Comparison of ENCODE assay signal across 18 cellular contexts in the genomic region with DNA sequence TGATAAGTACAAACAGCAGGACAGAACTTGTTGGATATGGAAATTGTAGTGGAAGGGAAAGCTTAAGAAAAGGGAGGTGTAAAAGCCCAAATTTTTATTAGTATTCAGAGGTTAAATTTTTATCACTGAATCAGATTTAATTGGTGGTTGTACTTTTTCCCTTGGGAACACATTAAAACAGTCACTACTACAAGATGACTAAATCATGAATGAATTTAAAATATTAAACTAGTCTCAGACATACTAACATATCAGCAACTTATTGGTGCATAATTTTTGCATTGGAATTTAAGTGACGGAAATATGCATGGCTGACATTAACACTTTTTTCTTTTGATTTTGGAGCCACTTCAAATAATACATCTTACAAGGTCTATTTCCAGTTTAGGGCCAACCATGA. TPM values are rescaled to one million over a fixed set of nuclear protein-coding genes. Genes with fewer than 3 reads are reported as not detected.
DNase-seq lines count a peak whose midpoint lies in the region; ATAC-seq, FAIRE-seq and TF ChIP-seq lines count a peak whose summit lies in the region.
"Had no signal": no experiment of that assay in that cellular context is flagged by ENCODE, and none has a peak within 500 bp of the region (broad histone marks: within the 10 kb centered on the region; RNA-seq: fewer than 3 reads in every experiment).

No MANE protein-coding gene starts in this region.

- H3K4me1 ChIP-seq in astrocyte (ENCODE audit: insufficient read depth, low read length) (peaks cover 35% of the 10 kb centered on the region), mesenchymal stem cell (ENCODE audit: control insufficient read depth, insufficient read depth, low read depth, low read length) (peaks cover 13% of the 10 kb centered on the region), stomach (peaks cover 0 to 4% (median under 1%) of the 10 kb centered on the region in 4 donors)

- ATAC-seq in GM19023 (IDR thresholded peaks at IDR 0.05; ENCODE audit: unreplicated experiment), result no peak
- ATAC-seq: CD8-positive, alpha-beta T cell; Panc1 had no signal

- H3K4me2 ChIP-seq in astrocyte (ENCODE audit: low read length) (peak overlapping the region; percentile 59), mesenchymal stem cell (ENCODE audit: low read length, poor library complexity, severe bottlenecking) (no peak overlapping the region)

- intact Hi-C loops in stomach (cut with DNase I; ENCODE audit: low total_unique reads), result no loop called here

- no peaks in the 10 kb centered on the region for H3K27me3 Mint-ChIP-seq in HFFc6 (ENCODE audit: insufficient read depth)
- no peaks in the 10 kb centered on the region for H3K27me3 Mint-ChIP-seq in astrocyte (ENCODE audit: low read depth, unreplicated experiment)

- no peak for TF ChIP-seq CTCF in HFFc6 (IDR thresholded peaks at IDR 0.05)
- TF ChIP-seq CTCF in astrocyte (IDR thresholded peaks at IDR 0.05; ENCODE audit: insufficient read depth, low read depth, low read length), result no peak
- TF ChIP-seq CTCF in stomach (IDR thresholded peaks at IDR 0.05), result no peak

- no peak overlapping the region for H3K14ac ChIP-seq in mesenchymal stem cell (ENCODE audit: low read length in 2 of 2)

- H2BK12ac ChIP-seq in mesenchymal stem cell (ENCODE audit: low read length in 2 of 2), result no peak overlapping the region

- H2AFZ ChIP-seq in astrocyte (ENCODE audit: low read depth, low read length) (no peak overlapping the region), mesenchymal stem cell (ENCODE audit: low read depth, low read length) (no peak overlapping the region)

- H4K20me1 ChIP-seq in astrocyte (ENCODE audit: insufficient read depth, low read length), result peaks cover 38% of the 10 kb centered on the region

- no peak overlapping the region for H2AK5ac ChIP-seq in mesenchymal stem cell (ENCODE audit: low read length, severe bottlenecking)

- H3K18ac ChIP-seq in mesenchymal stem cell (ENCODE audit: low read depth in 1 of 2, low read length in 2 of 2), result no peak overlapping the region

- H3K4me3 Mint-ChIP-seq in HFFc6 (peak overlapping the region; percentile 44), astrocyte (ENCODE audit: unreplicated experiment) (no peak overlapping the region)
- H3K4me3 Mint-ChIP-seq: CD8-positive, alpha-beta T cell; T-helper 1 cell treated with Interleukin-12 subunit alpha and Interleukin-12 subunit beta and Interleukin-4 antibody, amounts not matched to agents 30 μg/mL and 1 μg/mL, for 36 hours had no signal

- no peak overlapping the region for H3K4me3 ChIP-seq in astrocyte (ENCODE audit: insufficient read depth, low read depth, low read length)
- H3K4me3 ChIP-seq in mesenchymal stem cell (ENCODE audit: insufficient read depth in 1 of 2, low read depth in 1 of 2, low read length in 2 of 2), result no peak overlapping the region
- no peak overlapping the region for H3K4me3 ChIP-seq in stomach
- H3K4me3 ChIP-seq: HAP-1 had no signal

- TF ChIP-seq POLR2A in stomach (IDR thresholded peaks at IDR 0.05), result no peak

- DNase-seq in EH (ENCODE audit: low read depth) (peak; percentile 75), HFFc6 (no peak), astrocyte (ENCODE audit: low read depth) (peak; percentile 55), mesenchymal stem cell (no peak), stomach (no peak), HuH-7.5 (ENCODE audit: low spot score) (no peak), NCI-H510A (lab: John Stamatoyannopoulos, UW) (no peak)
- DNase-seq: CD8-positive, alpha-beta T cell; DND-41; NCI-H1048; NCI-H2227 treated with DMSO at 0.1 percent for 48 hours; NCI-H524 treated with DMSO at 0.1 percent for 48 hours; SHP77 had no signal

- H3K4ac ChIP-seq in mesenchymal stem cell (ENCODE audit: low read depth in 1 of 2, low read length in 2 of 2), result no peak overlapping the region

- no peak for TF ChIP-seq EP300 in stomach (IDR thresholded peaks at IDR 0.05)

- H3K27me3 ChIP-seq in astrocyte (ENCODE audit: insufficient read depth, low read length) (no peaks in the 10 kb centered on the region), mesenchymal stem cell (ENCODE audit: control insufficient read depth in 1 of 2, insufficient read depth in 1 of 2, low read length in 2 of 2) (no peaks in the 10 kb centered on the region), stomach (no peaks in the 10 kb centered on the region)

- H2BK5ac ChIP-seq in mesenchymal stem cell (ENCODE audit: low read depth, low read length, poor library complexity, severe bottlenecking), result no peak overlapping the region

- no peak overlapping the region for H2BK15ac ChIP-seq in mesenchymal stem cell (ENCODE audit: low read depth, poor library complexity, severe bottlenecking)

- H3K36me3 ChIP-seq in astrocyte (ENCODE audit: insufficient read depth, low read length), result no peaks in the 10 kb centered on the region
- H3K36me3 ChIP-seq in mesenchymal stem cell (ENCODE audit: control insufficient read depth in 1 of 2, insufficient read depth in 2 of 2, low read depth in 1 of 2, low read length in 2 of 2), result no peaks in the 10 kb centered on the region
- no peaks in the 10 kb centered on the region for H3K36me3 ChIP-seq in stomach
- H3K36me3 ChIP-seq: HAP-1 had no signal

- peaks cover 10% of the 10 kb centered on the region for H3K79me1 ChIP-seq in mesenchymal stem cell (replicated peaks; ENCODE audit: low read length, poor library complexity, severe bottlenecking)

- H3K79me2 ChIP-seq in astrocyte (ENCODE audit: insufficient read depth, low read length), result peaks cover 80% of the 10 kb centered on the region

- no peak for FAIRE-seq in astrocyte (lab: Jason Lieb, UNC)
- FAIRE-seq: GM19239 had no signal

- no peak overlapping the region for H4K91ac ChIP-seq in mesenchymal stem cell (ENCODE audit: low read length)

- H3K9me3 Mint-ChIP-seq in HFFc6, result no peaks in the 10 kb centered on the region
- no peaks in the 10 kb centered on the region for H3K9me3 Mint-ChIP-seq in astrocyte (ENCODE audit: unreplicated experiment)
- H3K9me3 Mint-ChIP-seq: CD8-positive, alpha-beta T cell; T-helper 1 cell treated with Interleukin-12 subunit alpha and Interleukin-12 subunit beta and Interleukin-4 antibody, amounts not matched to agents 30 μg/mL and 1 μg/mL, for 36 hours had no signal

- no peak overlapping the region for H2BK120ac ChIP-seq in mesenchymal stem cell (ENCODE audit: low read depth, low read length)

- WGBS in mesenchymal stem cell, result no CpG with 5 or more reads among the region's 1 CpG
- WGBS in stomach, 5 donors, result 84 to 98% (median 93%) methylated on average over 1 of the region's 1 CpG

- H3K23ac ChIP-seq in mesenchymal stem cell (ENCODE audit: low read length in 2 of 2), result no peak overlapping the region

- H3K9ac ChIP-seq in astrocyte (ENCODE audit: low read length) (peak overlapping the region; percentile 29), mesenchymal stem cell (ENCODE audit: low read length) (no peak overlapping the region)

- no peak overlapping the region for H4K8ac ChIP-seq in mesenchymal stem cell (ENCODE audit: low read length)

- H3K27ac ChIP-seq in astrocyte (ENCODE audit: low read depth, low read length) (peak overlapping the region; percentile 43), mesenchymal stem cell (ENCODE audit: low read length, poor library complexity, severe bottlenecking) (peak overlapping the region; percentile 50), stomach (no peak overlapping the region)

- H3K9me3 ChIP-seq in astrocyte (ENCODE audit: insufficient read depth, low read depth, low read length) (no peaks in the 10 kb centered on the region), mesenchymal stem cell (ENCODE audit: control insufficient read depth, low read length) (no peaks in the 10 kb centered on the region), stomach (no peaks in the 10 kb centered on the region)
- H3K9me3 ChIP-seq: HAP-1 had no signal

- H3K36me3 Mint-ChIP-seq in HFFc6 (ENCODE audit: low read depth), result no peaks in the 10 kb centered on the region
- peaks cover 6% of the 10 kb centered on the region for H3K36me3 Mint-ChIP-seq in astrocyte (ENCODE audit: low read depth, unreplicated experiment)
- H3K36me3 Mint-ChIP-seq: CD8-positive, alpha-beta T cell had no signal

- H3K27ac Mint-ChIP-seq in HFFc6 (peak overlapping the region; percentile 76), astrocyte (ENCODE audit: unreplicated experiment) (peak overlapping the region; percentile 55)
- H3K27ac Mint-ChIP-seq: CD8-positive, alpha-beta T cell; T-helper 1 cell treated with Interleukin-12 subunit alpha and Interleukin-12 subunit beta and Interleukin-4 antibody, amounts not matched to agents 30 μg/mL and 1 μg/mL, for 36 hours had no signal

- H3K4me1 Mint-ChIP-seq in HFFc6 (ENCODE audit: low read depth), result peaks cover 87% of the 10 kb centered on the region
- peaks cover 62% of the 10 kb centered on the region for H3K4me1 Mint-ChIP-seq in astrocyte (ENCODE audit: low read depth, unreplicated experiment)

RNA-seq across cellular contexts. Expression of a gene that starts 27.6 kb away (rescaled TPM):
- total RNA-seq in HFFc6 (2021; fragmentation: NEBNext Ultra II Directional; extraction: Animal tissue kit (Norgen Biotek cat#: 25700)), result 10 to 100 TPM; 33.8 to 53.7 (median 41.0) TPM
- total RNA-seq in astrocyte, result 68.2 and 69.0 TPM in 2 replicates
- polyA plus RNA-seq in mesenchymal stem cell (2013, experiment 1 of 2), result 21.1 TPM
- polyA plus RNA-seq in mesenchymal stem cell (2013, experiment 2 of 2), result 21.2 TPM
- 10 to 100 TPM; 11.6 to 67.4 (median 19.8) TPM for total RNA-seq in stomach
- 10 to 100 TPM in 1 of 3 donors, 1 to 10 TPM in 2; 2.5 to 12.1 (median 5.3) TPM for polyA plus RNA-seq in stomach

Comparison
In these comparisons a context has a peak if more than half of its experiments do, and no peak if none do; other contexts are left out.
1. DNase-seq: peak in EH (single experiment) and astrocyte (single experiment); none in HFFc6 (single experiment), mesenchymal stem cell (single experiment), stomach (single experiment), HuH-7.5 (single experiment) and NCI-H510A (single experiment).
2. H3K27ac ChIP-seq: peak in astrocyte (single experiment) and mesenchymal stem cell (single experiment); none in stomach (0 of 5).